11 cellular contexts compared by ENCODE assay signal in genomic region chr3:183526838-183527420, GRCh38. TPM values are rescaled to one million over a fixed set of nuclear protein-coding genes. Genes with fewer than 3 reads are reported as not detected.
DNase-seq lines count a peak whose midpoint lies in the region; ATAC-seq and TF ChIP-seq lines count a peak whose summit lies in the region.
"Had no signal": no experiment of that assay in that cellular context is flagged by ENCODE, and none has a peak within 500 bp of the region (broad histone marks: within the 10 kb centered on the region; RNA-seq: fewer than 3 reads in every experiment).

No MANE protein-coding gene starts in this region.

- peaks cover under 1% of the 10 kb centered on the region for H3K27me3 ChIP-seq in ACC112 (ENCODE audit: insufficient read depth, low read length)
- H3K27me3 ChIP-seq in Caco-2 (replicated peaks; ENCODE audit: control insufficient read depth, insufficient read depth, low read length) = no peaks in the 10 kb centered on the region
- peaks cover 4 to 10% of the 10 kb centered on the region in 2 experiments for H3K27me3 ChIP-seq in mesenchymal stem cell (ENCODE audit: control insufficient read depth in 1 of 2, insufficient read depth in 1 of 2, low read length in 2 of 2)

- H3K4me3 Mint-ChIP-seq in activated CD4-positive, alpha-beta memory T cell treated with anti-CD3 and anti-CD28 coated beads, Interleukin-2, amount 10 ng/mL, durations not matched to agents 7 days and 5 days = peak overlapping the region; percentile 15
- H3K4me3 Mint-ChIP-seq in Caco-2 (ENCODE audit: unreplicated experiment) = no peak overlapping the region

- 97% methylated on average over 2 of the region's 4 CpGs for WGBS in mesenchymal stem cell

- no peak overlapping the region for H2BK12ac ChIP-seq in mesenchymal stem cell (ENCODE audit: low read length in 2 of 2)

- no peak overlapping the region for H3K23ac ChIP-seq in mesenchymal stem cell (ENCODE audit: low read length in 2 of 2)

- ATAC-seq in GM18873 (IDR thresholded peaks at IDR 0.05; ENCODE audit: low FRiP score, unreplicated experiment) (peak; percentile 4), HG03045 (IDR thresholded peaks at IDR 0.05; ENCODE audit: unreplicated experiment) (peak; percentile 7)
- ATAC-seq: Right ventricle myocardium inferior had no signal

- no peaks in the 10 kb centered on the region for H3K27me3 Mint-ChIP-seq in activated CD4-positive, alpha-beta memory T cell treated with anti-CD3 and anti-CD28 coated beads, Interleukin-2, amount 10 ng/mL, durations not matched to agents 7 days and 5 days
- H3K27me3 Mint-ChIP-seq in Caco-2 (ENCODE audit: insufficient read depth, unreplicated experiment) = no peaks in the 10 kb centered on the region

- POLR2A ChIA-PET in activated CD4-positive, alpha-beta memory T cell treated with anti-CD3 and anti-CD28 coated beads, Interleukin-2, amount 10 ng/mL, durations not matched to agents 7 days and 5 days (lab: Charles Lee) = interaction anchor here (0.7 to 1.9 kb wide), 13 partner anchors 8 to 171 kb away, joined by 3 to 9 read pairs (median 4); partner anchors contain the start of genes KLHL6 and YEATS2
- POLR2A ChIA-PET in Caco-2 (lab: Charles Lee) = no interaction called here

- no peak overlapping the region for H3K4me2 ChIP-seq in mesenchymal stem cell (ENCODE audit: low read length, poor library complexity, severe bottlenecking)

- H2BK120ac ChIP-seq in mesenchymal stem cell (ENCODE audit: low read depth, low read length) = no peak overlapping the region

- BruUV-seq in Caco-2 (replicated peaks; lab: Mats Ljungman, UMichigan) = no TSS peak

- no peak for DNase-seq in activated CD4-positive, alpha-beta memory T cell treated with anti-CD3 and anti-CD28 coated beads, Interleukin-2, amount 10 ng/mL, durations not matched to agents 7 days and 5 days
- no peak for DNase-seq in NCI-H1436 treated with DMSO at 0.1 percent for 48 hours (lab: John Stamatoyannopoulos, UW)
- no peak for DNase-seq in cerebellum (ENCODE audit: low spot score)
- no peak for DNase-seq in Caco-2
- DNase-seq in mesenchymal stem cell = no peak
- DNase-seq: activated CD4-positive, alpha-beta T cell treated with anti-CD3 and anti-CD28 coated beads for 48 hours; AML-193 had no signal

- no peaks in the 10 kb centered on the region for H3K79me1 ChIP-seq in mesenchymal stem cell (replicated peaks; ENCODE audit: low read length, poor library complexity, severe bottlenecking)

- H3K9me3 ChIP-seq in Caco-2 = no peaks in the 10 kb centered on the region
- H3K9me3 ChIP-seq in mesenchymal stem cell (ENCODE audit: control insufficient read depth, low read length) = no peaks in the 10 kb centered on the region

- H3K79me2 ChIP-seq in ACC112 (ENCODE audit: control insufficient read depth, insufficient read depth, low read length, unreplicated experiment) = no peaks in the 10 kb centered on the region

- no peak overlapping the region for H2AK5ac ChIP-seq in mesenchymal stem cell (ENCODE audit: low read length, severe bottlenecking)

- H3K4me1 ChIP-seq in ACC112 (ENCODE audit: control insufficient read depth, insufficient read depth, low read length, unreplicated experiment) = peaks cover 5% of the 10 kb centered on the region
- H3K4me1 ChIP-seq in Caco-2 = no peaks in the 10 kb centered on the region
- H3K4me1 ChIP-seq in mesenchymal stem cell (ENCODE audit: control insufficient read depth, insufficient read depth, low read depth, low read length) = peaks cover 3% of the 10 kb centered on the region

- no peak overlapping the region for H3K9ac ChIP-seq in mesenchymal stem cell (ENCODE audit: low read length)

- H3K18ac ChIP-seq in mesenchymal stem cell (ENCODE audit: low read depth in 1 of 2, low read length in 2 of 2) = no peak overlapping the region

- TF ChIP-seq CTCF in Caco-2 (IDR thresholded peaks at IDR 0.05; ENCODE audit: insufficient read depth in 1 of 2, low read depth in 1 of 2, low read length in 1 of 2, severe bottlenecking in 1 of 2, unreplicated experiment in 1 of 2) = no peak

- peaks cover 46% of the 10 kb centered on the region for H3K4me1 Mint-ChIP-seq in activated CD4-positive, alpha-beta memory T cell treated with anti-CD3 and anti-CD28 coated beads, Interleukin-2, amount 10 ng/mL, durations not matched to agents 7 days and 5 days
- H3K4me1 Mint-ChIP-seq in Caco-2 (ENCODE audit: low read depth, unreplicated experiment) = no peaks in the 10 kb centered on the region

- H3K9me3 Mint-ChIP-seq in activated CD4-positive, alpha-beta memory T cell treated with anti-CD3 and anti-CD28 coated beads, Interleukin-2, amount 10 ng/mL, durations not matched to agents 7 days and 5 days = peaks cover 4% of the 10 kb centered on the region
- H3K9me3 Mint-ChIP-seq in Caco-2 (ENCODE audit: unreplicated experiment) = no peaks in the 10 kb centered on the region

- no peak overlapping the region for H3K27ac ChIP-seq in ACC112 (ENCODE audit: low read depth, low read length)
- no peak overlapping the region for H3K27ac ChIP-seq in mesenchymal stem cell (ENCODE audit: low read length, poor library complexity, severe bottlenecking)

- no peak overlapping the region for H2BK5ac ChIP-seq in mesenchymal stem cell (ENCODE audit: low read depth, low read length, poor library complexity, severe bottlenecking)

- no peak overlapping the region for H4K8ac ChIP-seq in mesenchymal stem cell (ENCODE audit: low read length)

- CTCF ChIA-PET in activated CD4-positive, alpha-beta memory T cell treated with anti-CD3 and anti-CD28 coated beads, Interleukin-2, amount 10 ng/mL, durations not matched to agents 7 days and 5 days (lab: Charles Lee) = interaction anchor here (0.9 to 1.4 kb wide), 6 partner anchors 9 to 358 kb away, joined by 3 to 6 read pairs (median 3); partner anchors contain the start of genes KLHL24 and PARL
- CTCF ChIA-PET in Caco-2 (lab: Charles Lee) = interaction anchor here (0.5 kb wide), 1 partner anchor 33 kb away, joined by 4 read pairs; no protein-coding TSS in a partner anchor

- H3K4ac ChIP-seq in mesenchymal stem cell (ENCODE audit: low read depth in 1 of 2, low read length in 2 of 2) = no peak overlapping the region

- H3K36me3 Mint-ChIP-seq in activated CD4-positive, alpha-beta memory T cell treated with anti-CD3 and anti-CD28 coated beads, Interleukin-2, amount 10 ng/mL, durations not matched to agents 7 days and 5 days (ENCODE audit: low read depth) = peaks cover 74% of the 10 kb centered on the region
- H3K36me3 Mint-ChIP-seq in Caco-2 (ENCODE audit: insufficient read depth, unreplicated experiment) = no peaks in the 10 kb centered on the region

- H2AFZ ChIP-seq in ACC112 (ENCODE audit: low read length, unreplicated experiment) (peak overlapping the region; percentile 73), mesenchymal stem cell (ENCODE audit: low read depth, low read length) (no peak overlapping the region)

- H4K91ac ChIP-seq in mesenchymal stem cell (ENCODE audit: low read length) = no peak overlapping the region

- peak overlapping the region; percentile 82 for H3K27ac Mint-ChIP-seq in activated CD4-positive, alpha-beta memory T cell treated with anti-CD3 and anti-CD28 coated beads, Interleukin-2, amount 10 ng/mL, durations not matched to agents 7 days and 5 days
- no peak overlapping the region for H3K27ac Mint-ChIP-seq in Caco-2 (ENCODE audit: unreplicated experiment)

- H3K4me3 ChIP-seq in ACC112 (ENCODE audit: low read depth, low read length) (peak overlapping the region; percentile 37; the same call in 1 of the 2 replicates), Caco-2 (ENCODE audit: low read depth, low read length) (no peak overlapping the region), mesenchymal stem cell (ENCODE audit: insufficient read depth in 1 of 2, low read depth in 1 of 2, low read length in 2 of 2) (no peak overlapping the region)

- H3K36me3 ChIP-seq in ACC112 (ENCODE audit: insufficient read depth, low read length) (no peaks in the 10 kb centered on the region), Caco-2 (ENCODE audit: control insufficient read depth, insufficient read depth, low read length) (no peaks in the 10 kb centered on the region), mesenchymal stem cell (ENCODE audit: control insufficient read depth in 1 of 2, insufficient read depth in 2 of 2, low read depth in 1 of 2, low read length in 2 of 2) (no peaks in the 10 kb centered on the region)

- no peak overlapping the region for H3K14ac ChIP-seq in mesenchymal stem cell (ENCODE audit: low read length in 2 of 2)

- intact Hi-C loops in Caco-2 (cut with micrococcal nuclease; ENCODE audit: unreplicated experiment) = no loop called here

- H2BK15ac ChIP-seq in mesenchymal stem cell (ENCODE audit: low read depth, poor library complexity, severe bottlenecking) = no peak overlapping the region

RNA-seq across cellular contexts. Expression of gene KLHL6, which starts 28.6 kb away (rescaled TPM):
- total RNA-seq in activated CD4-positive, alpha-beta memory T cell treated with anti-CD3 and anti-CD28 coated beads, Interleukin-2, amount 10 ng/mL, durations not matched to agents 7 days and 5 days = 10 to 100 TPM; 47.1 to 48.6 TPM
- 1.3 TPM for total RNA-seq in cerebellum
- not detected in 2 replicates for total RNA-seq in Caco-2 (2022)
- polyA plus RNA-seq in mesenchymal stem cell (2013, experiment 1 of 2) = 0.01 TPM
- polyA plus RNA-seq in mesenchymal stem cell (2013, experiment 2 of 2) = 0.01 TPM

Comparison
In these comparisons a context has a peak if more than half of its experiments do, and no peak if none do; other contexts are left out.
1. RNA of gene KLHL6, which starts 28.6 kb away (total RNA-seq): 47.1 to 48.6 TPM in activated CD4-positive, alpha-beta memory T cell treated with anti-CD3 and anti-CD28 coated beads, Interleukin-2, amount 10 ng/mL, durations not matched to agents 7 days and 5 days; 1.3 TPM in cerebellum (single experiment) and not detected in Caco-2; every median in the first group is over 10 times any median in the second.